In genomic region chr16:2905241-2905987, GRCh38 we compare ENCODE assay signal across 8 cellular contexts. TPM values are rescaled to one million over a fixed set of nuclear protein-coding genes. Genes with fewer than 3 reads are reported as not detected.
DNase-seq lines count a peak whose midpoint lies in the region; ATAC-seq and TF ChIP-seq lines count a peak whose summit lies in the region.

No MANE protein-coding gene starts in this region.

- H3K4me1 Mint-ChIP-seq in activated T-helper 17 cell treated with anti-CD3 and anti-CD28 coated beads, Interleukin-2, amount 50 U/mL, for 72 hours = peaks cover 16% of the 10 kb centered on the region
- H3K4me1 Mint-ChIP-seq in naive thymus-derived CD8-positive, alpha-beta T cell = peaks cover 16 to 39% (median 29%) of the 10 kb centered on the region in 4 donors

- peaks cover 18% of the 10 kb centered on the region for H3K27me3 ChIP-seq in KMS-11 (ENCODE audit: insufficient read depth, low read depth)

- no peak overlapping the region for H3K4me3 ChIP-seq in KMS-11 (IDR thresholded peaks at IDR 0.05; ENCODE audit: insufficient read depth, low read depth, low read length)

- H3K4me1 ChIP-seq in KMS-11 (ENCODE audit: low read depth, poor library complexity, severe bottlenecking) = peaks cover 25% of the 10 kb centered on the region

- H3K36me3 ChIP-seq in KMS-11 (ENCODE audit: insufficient read depth) = no peaks in the 10 kb centered on the region

- H3K27ac ChIP-seq in KMS-11 = peak overlapping the region; percentile 32; the same call in 1 of the 2 replicates

- H3K4me2 ChIP-seq in KMS-11 = peak overlapping the region; percentile 93

- no peaks in the 10 kb centered on the region for H3K36me3 Mint-ChIP-seq in activated T-helper 17 cell treated with anti-CD3 and anti-CD28 coated beads, Interleukin-2, amount 50 U/mL, for 72 hours (ENCODE audit: low read depth)
- no peaks in the 10 kb centered on the region for H3K36me3 Mint-ChIP-seq in naive thymus-derived CD8-positive, alpha-beta T cell

- DNase-seq in DMS53 treated with DMSO at 0.1 percent for 48 hours (lab: John Stamatoyannopoulos, UW; ENCODE audit: unreplicated experiment) (peak; percentile 91), RKO (ENCODE audit: low spot score) (peak; percentile 99), fibroblast of peridontal ligament (ENCODE audit: extremely low read depth) (peak; percentile 99)
- peak; percentile 77 to 90 (median 83) for DNase-seq in naive thymus-derived CD8-positive, alpha-beta T cell
- DNase-seq in stimulated activated naive CD4-positive, alpha-beta T cell (lab: John Stamatoyannopoulos, UW) = peak; percentile 61 to 94 (median 84)

- TF ChIP-seq CTCF in KMS-11 (conservative IDR thresholded peaks at IDR 0.05; ENCODE audit: low read depth, low read length) = no peak

- H3K27ac Mint-ChIP-seq in activated T-helper 17 cell treated with anti-CD3 and anti-CD28 coated beads, Interleukin-2, amount 50 U/mL, for 72 hours = peak overlapping the region; percentile 67
- peak overlapping the region in 8 of 10 donors; percentile 70 to 90 (median 80) for H3K27ac Mint-ChIP-seq in naive thymus-derived CD8-positive, alpha-beta T cell

- H2AFZ ChIP-seq in KMS-11 (ENCODE audit: low read depth) = peak overlapping the region; percentile 55

- no peaks in the 10 kb centered on the region for H3K79me2 ChIP-seq in KMS-11 (ENCODE audit: insufficient read depth, low read depth)

- H3K9ac ChIP-seq in KMS-11 = peak overlapping the region; percentile 35; the same call in 1 of the 2 replicates

- peak; percentile 69 for ATAC-seq in GM21723 (IDR thresholded peaks at IDR 0.05; ENCODE audit: unreplicated experiment)
- peak; percentile 83 for ATAC-seq in activated T-helper 17 cell treated with anti-CD3 and anti-CD28 coated beads, Interleukin-2, amount 50 U/mL, for 72 hours (replicated peaks)
- peak; percentile 61 to 80 for ATAC-seq in naive thymus-derived CD8-positive, alpha-beta T cell

- no peaks in the 10 kb centered on the region for H4K20me1 ChIP-seq in KMS-11 (ENCODE audit: insufficient read depth)

- peak overlapping the region; percentile 92 for H3K4me3 Mint-ChIP-seq in activated T-helper 17 cell treated with anti-CD3 and anti-CD28 coated beads, Interleukin-2, amount 50 U/mL, for 72 hours
- H3K4me3 Mint-ChIP-seq in naive thymus-derived CD8-positive, alpha-beta T cell = peak overlapping the region; percentile 87 to 94 (median 92)

- POLR2A ChIA-PET in naive thymus-derived CD8-positive, alpha-beta T cell (lab: Charles Lee) = interaction anchor here (0.7 to 1.3 kb wide), 2 partner anchors 23 to 26 kb away, joined by 3 to 6 read pairs; partner anchors contain the start of gene FLYWCH2

- no peaks in the 10 kb centered on the region for H3K9me3 Mint-ChIP-seq in activated T-helper 17 cell treated with anti-CD3 and anti-CD28 coated beads, Interleukin-2, amount 50 U/mL, for 72 hours
- peaks cover 0 to 2% (median 0%) of the 10 kb centered on the region in 9 donors for H3K9me3 Mint-ChIP-seq in naive thymus-derived CD8-positive, alpha-beta T cell

- no peaks in the 10 kb centered on the region for H3K27me3 Mint-ChIP-seq in activated T-helper 17 cell treated with anti-CD3 and anti-CD28 coated beads, Interleukin-2, amount 50 U/mL, for 72 hours
- H3K27me3 Mint-ChIP-seq in naive thymus-derived CD8-positive, alpha-beta T cell = no peaks in the 10 kb centered on the region

RNA-seq across cellular contexts. Expression of gene FLYWCH1, which starts 6.3 kb away (rescaled TPM):
- 10 to 100 TPM; 52.4 to 61.1 TPM for total RNA-seq in activated T-helper 17 cell treated with anti-CD3 and anti-CD28 coated beads, Interleukin-2, amount 50 U/mL, for 72 hours
- 100 to 1,000 TPM; 109 to 113 TPM for total RNA-seq in naive thymus-derived CD8-positive, alpha-beta T cell
- 10 to 100 TPM in 2 of 3 donors, 1 to 10 TPM in 1; 5.9 to 18.4 (median 13.5) TPM for polyA plus RNA-seq in naive thymus-derived CD8-positive, alpha-beta T cell

RNA-seq across cellular contexts. Expression of gene FLYWCH2, which starts 22.4 kb away (rescaled TPM):
- total RNA-seq in activated T-helper 17 cell treated with anti-CD3 and anti-CD28 coated beads, Interleukin-2, amount 50 U/mL, for 72 hours = 10 to 100 TPM; 13.5 to 14.6 TPM
- 10 to 100 TPM; 22.2 to 26.0 TPM for total RNA-seq in naive thymus-derived CD8-positive, alpha-beta T cell
- polyA plus RNA-seq in naive thymus-derived CD8-positive, alpha-beta T cell = 10 to 100 TPM; 18.0 to 28.8 (median 26.5) TPM

RNA-seq across cellular contexts. Expression of gene PRSS22, which starts 47.4 kb away (rescaled TPM):
- 1 to 10 TPM in 1 of 2 donors, not detected in 1; 1.9 TPM for total RNA-seq in activated T-helper 17 cell treated with anti-CD3 and anti-CD28 coated beads, Interleukin-2, amount 50 U/mL, for 72 hours
- total RNA-seq in naive thymus-derived CD8-positive, alpha-beta T cell = not detected
- not detected for polyA plus RNA-seq in naive thymus-derived CD8-positive, alpha-beta T cell

RNA-seq across cellular contexts. Expression of gene KREMEN2, which starts 58.7 kb away (rescaled TPM):
- total RNA-seq in activated T-helper 17 cell treated with anti-CD3 and anti-CD28 coated beads, Interleukin-2, amount 50 U/mL, for 72 hours = not detected
- total RNA-seq in naive thymus-derived CD8-positive, alpha-beta T cell = not detected
- not detected for polyA plus RNA-seq in naive thymus-derived CD8-positive, alpha-beta T cell
